23 cellular contexts compared by ENCODE assay signal in genomic region chr4:78518551-78518950, GRCh38. TPM values are rescaled to one million over a fixed set of nuclear protein-coding genes. Genes with fewer than 3 reads are reported as not detected.
DNase-seq lines count a peak whose midpoint lies in the region; FAIRE-seq and TF ChIP-seq lines count a peak whose summit lies in the region.
"Had no signal": no experiment of that assay in that cellular context is flagged by ENCODE, and none has a peak within 500 bp of the region (broad histone marks: within the 10 kb centered on the region; RNA-seq: fewer than 3 reads in every experiment).

No MANE protein-coding gene starts in this region.

- FAIRE-seq in bronchial epithelial cell (lab: Jason Lieb, UNC) (no peak), frontal cortex (lab: Jason Lieb, UNC) (no peak)
- FAIRE-seq: GM12891, GM18507, GM19239, HTR-8/SVneo, RCC 7860 had no signal

- no peak for TF ChIP-seq CTCF in bronchial epithelial cell (IDR thresholded peaks at IDR 0.05; ENCODE audit: insufficient read depth, low read length, severe bottlenecking)
- no peak for TF ChIP-seq CTCF in fibroblast of pulmonary artery (IDR thresholded peaks at IDR 0.05; ENCODE audit: low read length, missing control alignments)

- no peak overlapping the region for H3K4me3 ChIP-seq in bronchial epithelial cell (ENCODE audit: low read depth, low read length)
- no peak overlapping the region for H3K4me3 ChIP-seq in fibroblast of pulmonary artery (replicated peaks; ENCODE audit: low read depth, low read length)

- no peaks in the 10 kb centered on the region for H3K36me3 ChIP-seq in bronchial epithelial cell (ENCODE audit: control insufficient read depth, insufficient read depth, low read length)

- H3K27me3 ChIP-seq in bronchial epithelial cell (ENCODE audit: control insufficient read depth, insufficient read depth, low read length): no peaks in the 10 kb centered on the region

- DNase-seq in HT1080 (ENCODE audit: low read depth) (peak; percentile 50), bronchial epithelial cell (ENCODE audit: low read depth) (peak; percentile 28), fibroblast of pulmonary artery (ENCODE audit: low read depth) (peak; percentile 61), pulmonary artery endothelial cell (ENCODE audit: low read depth, low spot score) (peak; percentile 35), NOMO-1 treated with dmso at 0.1 percent for 144 hours (lab: John Stamatoyannopoulos, UW; ENCODE audit: unreplicated experiment) (no peak), frontal cortex (ENCODE audit: low spot score in 2 of 2) (no peak)
- no peak for DNase-seq in activated CD4-positive, CD25-positive, alpha-beta regulatory T cell (lab: John Stamatoyannopoulos, UW)
- DNase-seq: CD4-positive, CD25-positive, alpha-beta regulatory T cell; DND-41; GOT3; NCI-H1105; NCI-H2029 treated with DMSO at 0.1 percent for 48 hours; NCI-H345; NCI-H524 treated with DMSO at 0.1 percent for 48 hours; NCI-H82; Right ventricle myocardium superior had no signal

RNA-seq across cellular contexts. Expression of gene ANXA3, which starts 33.0 kb away (rescaled TPM):
- total RNA-seq in HT1080 (2014; rRNA removed; shearing (Covaris generic)): 102 and 112 TPM in 2 replicates
- 62.2 and 71.6 TPM in 2 replicates for polyA plus RNA-seq in HT1080 (2015; cell fraction: cytosol; rRNA removed)
- polyA plus RNA-seq in HT1080 (2015; cell fraction: nucleus; rRNA removed): 87.5 and 105 TPM in 2 replicates
- total RNA-seq in bronchial epithelial cell: 705 and 1,062 TPM in 2 replicates
- 226 and 292 TPM in 2 replicates for total RNA-seq in pulmonary artery endothelial cell
- 5.7 TPM for total RNA-seq in frontal cortex
- total RNA-seq: CD4-positive, CD25-positive, alpha-beta regulatory T cell; G401; OCI-LY7 had no signal
- polyA plus RNA-seq: CD4-positive, CD25-positive, alpha-beta regulatory T cell had no signal

Comparison
In these comparisons a context has a peak if more than half of its experiments do, and no peak if none do; other contexts are left out.
1. DNase-seq: peak in HT1080 (single experiment), bronchial epithelial cell (single experiment), fibroblast of pulmonary artery (single experiment) and pulmonary artery endothelial cell (single experiment); none in activated CD4-positive, CD25-positive, alpha-beta regulatory T cell (0 of 4), NOMO-1 treated with dmso at 0.1 percent for 144 hours (single experiment) and frontal cortex (0 of 2).
2. RNA of gene ANXA3, which starts 33.0 kb away (total RNA-seq): 705 to 1,062 TPM in bronchial epithelial cell, 226 to 292 TPM in pulmonary artery endothelial cell and 102 to 112 TPM in HT1080; 5.7 TPM in frontal cortex (single experiment); every median in the first group is over 10 times any median in the second.